ENCODE assay signal across 32 cellular contexts in the genomic region with DNA sequence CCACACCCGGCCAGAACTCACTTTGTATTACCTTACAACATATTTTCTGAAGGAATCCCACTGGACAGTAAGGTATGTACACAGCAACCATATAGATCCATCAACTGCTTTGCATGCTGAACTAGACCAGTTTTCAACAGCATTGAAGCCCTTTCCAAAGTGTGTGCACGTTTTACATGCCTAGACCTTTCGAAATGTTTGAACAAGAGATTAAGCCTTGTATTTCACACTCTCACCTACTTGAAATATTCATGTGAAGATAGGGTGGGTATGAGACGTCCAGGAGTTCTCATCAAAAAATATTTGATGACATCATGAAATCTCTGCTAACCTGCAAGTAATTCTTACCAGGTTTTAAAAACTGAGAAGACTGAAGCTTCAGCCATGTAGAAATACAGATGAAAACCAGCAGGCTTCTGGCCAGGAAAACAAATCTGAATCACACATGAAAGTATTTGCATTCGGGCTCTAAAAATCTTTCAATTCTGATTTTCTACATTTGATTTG.
"Had no signal": no experiment of that assay in that cellular context is flagged by ENCODE, and none has a peak within 500 bp of the region (broad histone marks: within the 10 kb centered on the region; RNA-seq: fewer than 3 reads in every experiment).

No MANE protein-coding gene starts in this region.

- DNase-seq: activated B cell treated with CpG ODN at 0.5 μM for 24 hours; activated CD4-positive, alpha-beta memory T cell treated with anti-CD3 and anti-CD28 coated beads for 36 hours; activated CD4-positive, alpha-beta T cell treated with anti-CD3 and anti-CD28 coated beads for 4 hours; activated CD4-positive, alpha-beta T cell treated with anti-CD3 and anti-CD28 coated beads, Interleukin-2, amount 10 ng/mL, durations not matched to agents 24 days and 14 days; activated CD4-positive, alpha-beta T cell treated with anti-CD3 and anti-CD28 coated beads, Interleukin-2, amount 50 U/mL, for 1 hour; activated CD4-positive, alpha-beta T cell treated with anti-CD3 and anti-CD28 coated beads, Interleukin-2, amount 50 U/mL, for 4 hours; activated CD4-positive, CD25-positive, alpha-beta regulatory T cell treated with anti-CD3 and anti-CD28 coated beads, Interleukin-2, amount 50 U/mL, for 72 hours; activated CD8-positive, alpha-beta memory T cell treated with anti-CD3 and anti-CD28 coated beads, Interleukin-2, amount 50 U/mL, for 4 hours; activated CD8-positive, alpha-beta T cell treated with anti-CD3 and anti-CD28 coated beads for 36 hours; activated effector memory CD4-positive, alpha-beta T cell treated with anti-CD3 and anti-CD28 coated beads, Interleukin-2, amount 50 U/mL, for 16 hours; activated gamma-delta T cell treated with Interleukin-2 at 50 U/mL for 16 hours; activated naive CD4-positive, alpha-beta T cell; activated naive CD4-positive, alpha-beta T cell treated with anti-CD3 and anti-CD28 coated beads, Interleukin-2, amount 10 ng/mL, durations not matched to agents 7 days and 5 days; activated naive CD8-positive, alpha-beta T cell treated with anti-CD3 and anti-CD28 coated beads, Interleukin-2, amount 10 ng/mL, durations not matched to agents 7 days and 5 days; activated naive CD8-positive, alpha-beta T cell treated with anti-CD3 and anti-CD28 coated beads, Interleukin-2, amount 50 U/mL, for 24 hours; activated T-cell treated with anti-CD3 and anti-CD28 coated beads for 4 hours; activated T-cell treated with anti-CD3 and anti-CD28 coated beads, Interleukin-2, amount 50 U/mL, for 1 hour; activated T-cell treated with anti-CD3 and anti-CD28 coated beads, Interleukin-2, amount 50 U/mL, for 4 hours; activated T-cell treated with anti-CD3 and anti-CD28 coated beads, Interleukin-2, amount 50 U/mL, for 72 hours; amniotic stem cell; aorta; body of pancreas; brain microvascular endothelial cell; central memory CD4-positive, alpha-beta T cell; T-helper 1 cell; T-helper 2 cell; T-helper 9 cell had no signal

- FAIRE-seq: astrocyte, TTC549 had no signal

- H3K36me3 ChIP-seq: brain microvascular endothelial cell, breast epithelium had no signal

- H3K4me1 ChIP-seq: body of pancreas, breast epithelium had no signal

- H3K4me3 ChIP-seq: body of pancreas, breast epithelium had no signal

- H3K27me3 ChIP-seq: body of pancreas, brain microvascular endothelial cell had no signal

- ATAC-seq: activated CD8-positive, alpha-beta T cell treated with anti-CD3 and anti-CD28 coated beads for 36 hours; activated naive CD8-positive, alpha-beta T cell treated with anti-CD3 and anti-CD28 coated beads, Interleukin-2, amount 50 U/mL, for 24 hours; activated T-cell treated with anti-CD3 and anti-CD28 coated beads, Interleukin-2, amount 50 U/mL, for 4 hours; activated T-cell treated with anti-CD3 and anti-CD28 coated beads, Interleukin-2, amount 50 U/mL, for 72 hours; activated T-helper 17 cell treated with anti-CD3 and anti-CD28 coated beads, Interleukin-2, amount 50 U/mL, for 72 hours; body of pancreas had no signal

- H3K9me3 ChIP-seq: body of pancreas, breast epithelium had no signal

- H3K27ac ChIP-seq: body of pancreas, brain microvascular endothelial cell, breast epithelium, VCaP had no signal
